In the genomic region with DNA sequence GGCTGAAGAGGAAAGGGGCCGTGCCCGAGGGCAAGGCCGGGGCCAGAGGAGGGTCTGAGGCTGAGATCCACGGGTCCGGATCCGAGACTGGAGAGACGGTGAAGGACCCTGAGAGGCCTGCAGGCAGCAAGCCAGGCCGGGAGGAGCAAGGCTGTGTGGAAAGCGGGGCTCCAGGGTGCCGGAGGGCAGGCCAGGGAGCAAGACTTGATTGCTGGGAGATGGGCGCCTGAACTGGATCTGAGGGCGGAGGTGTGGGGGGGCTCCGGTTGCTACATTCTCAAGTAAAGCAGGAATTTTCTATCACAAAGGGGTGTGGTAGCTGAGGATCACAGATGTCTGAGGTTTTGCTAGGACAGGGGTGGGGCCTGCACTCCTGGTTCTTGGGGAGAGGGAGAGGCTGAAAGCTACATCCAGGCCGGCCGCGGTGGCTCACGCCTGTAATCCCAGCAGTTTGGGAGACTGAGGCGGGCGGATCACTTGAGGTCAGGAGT, we compare ENCODE assay signal across 12 cellular contexts. TPM values are rescaled to one million over a fixed set of nuclear protein-coding genes. Genes with fewer than 3 reads are reported as not detected.
A peak's percentile ranks its signal among the peaks of the same experiment; 100 is the strongest.
DNase-seq lines count a peak whose midpoint lies in the region; ATAC-seq, FAIRE-seq and TF ChIP-seq lines count a peak whose summit lies in the region.
"Had no signal": no experiment of that assay in that cellular context is flagged by ENCODE, and none has a peak within 500 bp of the region (broad histone marks: within the 10 kb centered on the region; RNA-seq: fewer than 3 reads in every experiment).

No MANE protein-coding gene starts in this region.

- no peaks in the 10 kb centered on the region for H3K27me3 Mint-ChIP-seq in activated CD4-positive, alpha-beta T cell treated with anti-CD3 and anti-CD28 coated beads for 36 hours
- H3K27me3 Mint-ChIP-seq in WTC11 (ENCODE audit: low read depth) (peaks cover 3% of the 10 kb centered on the region; the same call in 1 of the 2 replicates), immature natural killer cell (ENCODE audit: low read depth in 3 of 3) (peaks cover 2 to 4% (median 3%) of the 10 kb centered on the region in 3 donors)

- H3K4me3 Mint-ChIP-seq in activated CD4-positive, alpha-beta T cell treated with anti-CD3 and anti-CD28 coated beads for 36 hours, result peak overlapping the region; percentile 83
- peak overlapping the region; percentile 79 for H3K4me3 Mint-ChIP-seq in WTC11
- H3K4me3 Mint-ChIP-seq in immature natural killer cell, result peak overlapping the region in 3 of 5 donors; percentile 51 to 68 (median 60)
- peak overlapping the region; percentile 79 for H3K4me3 Mint-ChIP-seq in stimulated activated effector memory CD8-positive, alpha-beta T cell treated with anti-CD3 and anti-CD28 coated beads, Interleukin-12 subunit alpha, Interleukin-12 subunit beta, amount 100 ng/mL, for 72 hours

- ATAC-seq in activated CD4-positive, alpha-beta T cell treated with anti-CD3 and anti-CD28 coated beads for 36 hours, result no peak
- ATAC-seq in WTC11 (no peak), HG03196 (IDR thresholded peaks at IDR 0.05; ENCODE audit: unreplicated experiment) (no peak)
- no peak for ATAC-seq in stimulated activated effector memory CD8-positive, alpha-beta T cell treated with anti-CD3 and anti-CD28 coated beads, Interleukin-12 subunit alpha, Interleukin-12 subunit beta, amount 100 ng/mL, for 72 hours

- peaks cover 18% of the 10 kb centered on the region for H3K4me1 Mint-ChIP-seq in activated CD4-positive, alpha-beta T cell treated with anti-CD3 and anti-CD28 coated beads for 36 hours
- H3K4me1 Mint-ChIP-seq in WTC11 (peaks cover 44% of the 10 kb centered on the region), immature natural killer cell (peaks cover 12 to 20% of the 10 kb centered on the region in 2 donors)
- H3K4me1 Mint-ChIP-seq in stimulated activated effector memory CD8-positive, alpha-beta T cell treated with anti-CD3 and anti-CD28 coated beads, Interleukin-12 subunit alpha, Interleukin-12 subunit beta, amount 100 ng/mL, for 72 hours, result peaks cover 28% of the 10 kb centered on the region

- CTCF ChIA-PET in activated CD4-positive, alpha-beta T cell treated with anti-CD3 and anti-CD28 coated beads for 36 hours (lab: Charles Lee), result interaction anchor here (0.8 to 1.2 kb wide), 2 partner anchors 9 to 23 kb away, joined by 4 read pairs; no protein-coding TSS in a partner anchor
- CTCF ChIA-PET in WTC11 (lab: Charles Lee), result interaction anchor here (0.6 to 4.7 kb wide), 8 partner anchors 9 to 613 kb away, joined by 3 to 31 read pairs (median 6); partner anchors contain the start of gene CA11

- POLR2A ChIA-PET in activated CD4-positive, alpha-beta T cell treated with anti-CD3 and anti-CD28 coated beads for 36 hours (lab: Charles Lee), result no interaction called here
- POLR2A ChIA-PET in WTC11 (lab: Charles Lee), result interaction anchor here (1.0 to 1.4 kb wide), 3 partner anchors 9 to 70 kb away, joined by 3 to 6 read pairs (median 3); partner anchors contain the start of gene FUT2

- intact Hi-C loops in activated CD4-positive, alpha-beta T cell treated with anti-CD3 and anti-CD28 coated beads for 36 hours (cut with DNase I, micrococcal nuclease), result loop anchor here (2.0 kb wide), 2 partner anchors 69 to 205 kb away; partner anchors contain the start of genes CA11 (in 1 of the 2) and LMTK3 (in 1 of the 2)

- FAIRE-seq in frontal cortex (lab: Jason Lieb, UNC), result no peak
- FAIRE-seq: bronchial epithelial cell had no signal

- H3K27ac Mint-ChIP-seq in activated CD4-positive, alpha-beta T cell treated with anti-CD3 and anti-CD28 coated beads for 36 hours, result no peak overlapping the region
- H3K27ac Mint-ChIP-seq in WTC11, result no peak overlapping the region
- H3K27ac Mint-ChIP-seq in immature natural killer cell, result no peak overlapping the region
- no peak overlapping the region for H3K27ac Mint-ChIP-seq in stimulated activated effector memory CD8-positive, alpha-beta T cell treated with anti-CD3 and anti-CD28 coated beads, Interleukin-12 subunit alpha, Interleukin-12 subunit beta, amount 100 ng/mL, for 72 hours

- H3K9me3 Mint-ChIP-seq in activated CD4-positive, alpha-beta T cell treated with anti-CD3 and anti-CD28 coated beads for 36 hours (ENCODE audit: low read depth), result no peaks in the 10 kb centered on the region
- H3K9me3 Mint-ChIP-seq in WTC11 (peaks cover 7% of the 10 kb centered on the region), immature natural killer cell (no peaks in the 10 kb centered on the region)
- no peaks in the 10 kb centered on the region for H3K9me3 Mint-ChIP-seq in stimulated activated effector memory CD8-positive, alpha-beta T cell treated with anti-CD3 and anti-CD28 coated beads, Interleukin-12 subunit alpha, Interleukin-12 subunit beta, amount 100 ng/mL, for 72 hours

- peaks cover 8% of the 10 kb centered on the region for H3K36me3 Mint-ChIP-seq in activated CD4-positive, alpha-beta T cell treated with anti-CD3 and anti-CD28 coated beads for 36 hours (ENCODE audit: low read depth)
- H3K36me3 Mint-ChIP-seq in WTC11 (peaks cover 14% of the 10 kb centered on the region), immature natural killer cell (no peaks in the 10 kb centered on the region)
- H3K36me3 Mint-ChIP-seq in stimulated activated effector memory CD8-positive, alpha-beta T cell treated with anti-CD3 and anti-CD28 coated beads, Interleukin-12 subunit alpha, Interleukin-12 subunit beta, amount 100 ng/mL, for 72 hours, result peaks cover 2% of the 10 kb centered on the region

- DNase-seq in activated CD4-positive, alpha-beta T cell treated with anti-CD3 and anti-CD28 coated beads for 36 hours, result no peak
- no peak for DNase-seq in activated CD4-positive, alpha-beta T cell treated with anti-CD3 and anti-CD28 coated beads, Interleukin-2, amount 50 U/mL, for 1 hour
- no peak for DNase-seq in WTC11 (ENCODE audit: low spot score)
- DNase-seq in immature natural killer cell, result no peak
- no peak for DNase-seq in stimulated activated effector memory CD8-positive, alpha-beta T cell treated with anti-CD3 and anti-CD28 coated beads, Interleukin-12 subunit alpha, Interleukin-12 subunit beta, amount 100 ng/mL, for 72 hours (ENCODE audit: low spot score in 2 of 2)
- no peak for DNase-seq in frontal cortex (ENCODE audit: low spot score in 2 of 2)
- no peak for DNase-seq in SW480 (ENCODE audit: low spot score)
- DNase-seq: NCI-H446 treated with DMSO at 0.1 percent for 48 hours had no signal

- TF ChIP-seq CTCF in WTC11 (IDR thresholded peaks at IDR 0.05), result no peak

TF ChIP-seq in WTC11, 78 proteins besides CTCF, POLR2A, EP300 and RAD21 (continues in another document):
- TF ChIP-seq FOXK1 (CRISPR knock-in tag; IDR thresholded peaks at IDR 0.05) (no peak), MLX (CRISPR knock-in tag; IDR thresholded peaks at IDR 0.05) (no peak), RELA (CRISPR knock-in tag; IDR thresholded peaks at IDR 0.05; ENCODE audit: borderline replicate concordance) (no peak), IRF2 (CRISPR knock-in tag; IDR thresholded peaks at IDR 0.05; ENCODE audit: borderline replicate concordance, low read depth) (no peak), ATF1 (CRISPR knock-in tag; IDR thresholded peaks at IDR 0.05) (no peak), GRHL2 (CRISPR knock-in tag; IDR thresholded peaks at IDR 0.05; ENCODE audit: insufficient replicate concordance, severe bottlenecking) (no peak)
- TF ChIP-seq, protein P1, sequence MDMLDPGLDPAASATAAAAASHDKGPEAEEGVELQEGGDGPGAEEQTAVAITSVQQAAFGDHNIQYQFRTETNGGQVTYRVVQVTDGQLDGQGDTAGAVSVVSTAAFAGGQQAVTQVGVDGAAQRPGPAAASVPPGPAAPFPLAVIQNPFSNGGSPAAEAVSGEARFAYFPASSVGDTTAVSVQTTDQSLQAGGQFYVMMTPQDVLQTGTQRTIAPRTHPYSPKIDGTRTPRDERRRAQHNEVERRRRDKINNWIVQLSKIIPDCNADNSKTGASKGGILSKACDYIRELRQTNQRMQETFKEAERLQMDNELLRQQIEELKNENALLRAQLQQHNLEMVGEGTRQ (CRISPR knock-in tag; IDR thresholded peaks at IDR 0.05), result no peak
- TF ChIP-seq, protein P2, sequence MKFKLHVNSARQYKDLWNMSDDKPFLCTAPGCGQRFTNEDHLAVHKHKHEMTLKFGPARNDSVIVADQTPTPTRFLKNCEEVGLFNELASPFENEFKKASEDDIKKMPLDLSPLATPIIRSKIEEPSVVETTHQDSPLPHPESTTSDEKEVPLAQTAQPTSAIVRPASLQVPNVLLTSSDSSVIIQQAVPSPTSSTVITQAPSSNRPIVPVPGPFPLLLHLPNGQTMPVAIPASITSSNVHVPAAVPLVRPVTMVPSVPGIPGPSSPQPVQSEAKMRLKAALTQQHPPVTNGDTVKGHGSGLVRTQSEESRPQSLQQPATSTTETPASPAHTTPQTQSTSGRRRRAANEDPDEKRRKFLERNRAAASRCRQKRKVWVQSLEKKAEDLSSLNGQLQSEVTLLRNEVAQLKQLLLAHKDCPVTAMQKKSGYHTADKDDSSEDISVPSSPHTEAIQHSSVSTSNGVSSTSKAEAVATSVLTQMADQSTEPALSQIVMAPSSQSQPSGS (CRISPR knock-in tag; IDR thresholded peaks at IDR 0.05; ENCODE audit: borderline replicate concordance, low read depth), result no peak

RNA-seq across cellular contexts. Expression of gene MAMSTR, which starts 3.8 kb away (rescaled TPM):
- total RNA-seq in activated CD4-positive, alpha-beta T cell treated with anti-CD3 and anti-CD28 coated beads for 36 hours, result under 1 TPM; 0.69 to 0.70 TPM
- total RNA-seq in WTC11 (2021) (1.4 to 2.2 TPM (median 1.6 TPM) in 3 replicates), frontal cortex (0.41 TPM)
- 1 to 10 TPM in 1 of 3 donors, under 1 TPM in 1, not detected in 1; 0.17 to 1.1 TPM for polyA plus RNA-seq in immature natural killer cell

RNA-seq across cellular contexts. Expression of gene FUT2, which starts 20.0 kb away (rescaled TPM):
- not detected for total RNA-seq in activated CD4-positive, alpha-beta T cell treated with anti-CD3 and anti-CD28 coated beads for 36 hours
- total RNA-seq in WTC11 (2021) (5.9 to 6.8 TPM (median 6.5 TPM) in 3 replicates), frontal cortex (under 0.01 TPM)
- polyA plus RNA-seq in immature natural killer cell, result under 1 TPM in 1 of 3 donors, not detected in 2; 0.21 TPM
- total RNA-seq: mononuclear cell had no signal
- polyA plus RNA-seq: AG04450 had no signal

RNA-seq across cellular contexts. Expression of gene RASIP1, which starts 24.7 kb away (rescaled TPM):
- total RNA-seq in activated CD4-positive, alpha-beta T cell treated with anti-CD3 and anti-CD28 coated beads for 36 hours, result under 1 TPM; 0.67 to 0.73 TPM
- total RNA-seq in WTC11 (2021) (4.4 to 5.4 TPM (median 5.2 TPM) in 3 replicates), frontal cortex (2.9 TPM)
- under 1 TPM in 1 of 3 donors, not detected in 2; 0.10 TPM for polyA plus RNA-seq in immature natural killer cell

RNA-seq across cellular contexts. Expression of gene IZUMO1, which starts 31.0 kb away (rescaled TPM):
- total RNA-seq in activated CD4-positive, alpha-beta T cell treated with anti-CD3 and anti-CD28 coated beads for 36 hours, result not detected
- 1.3 to 2.2 TPM (median 1.3 TPM) in 3 replicates for total RNA-seq in WTC11 (2021)
- polyA plus RNA-seq in immature natural killer cell, result not detected
- not detected for total RNA-seq in frontal cortex
- total RNA-seq: mononuclear cell had no signal
- polyA plus RNA-seq: AG04450 had no signal

RNA-seq across cellular contexts. Expression of gene FUT1, which starts 36.7 kb away (rescaled TPM):
- total RNA-seq in activated CD4-positive, alpha-beta T cell treated with anti-CD3 and anti-CD28 coated beads for 36 hours, result under 1 TPM; 0.23 to 0.32 TPM
- 9.9 to 11.5 TPM (median 10.1 TPM) in 3 replicates for total RNA-seq in WTC11 (2021)
- polyA plus RNA-seq in immature natural killer cell, result not detected
- 0.82 TPM for total RNA-seq in frontal cortex
- total RNA-seq: mononuclear cell had no signal
